In the genomic region with DNA sequence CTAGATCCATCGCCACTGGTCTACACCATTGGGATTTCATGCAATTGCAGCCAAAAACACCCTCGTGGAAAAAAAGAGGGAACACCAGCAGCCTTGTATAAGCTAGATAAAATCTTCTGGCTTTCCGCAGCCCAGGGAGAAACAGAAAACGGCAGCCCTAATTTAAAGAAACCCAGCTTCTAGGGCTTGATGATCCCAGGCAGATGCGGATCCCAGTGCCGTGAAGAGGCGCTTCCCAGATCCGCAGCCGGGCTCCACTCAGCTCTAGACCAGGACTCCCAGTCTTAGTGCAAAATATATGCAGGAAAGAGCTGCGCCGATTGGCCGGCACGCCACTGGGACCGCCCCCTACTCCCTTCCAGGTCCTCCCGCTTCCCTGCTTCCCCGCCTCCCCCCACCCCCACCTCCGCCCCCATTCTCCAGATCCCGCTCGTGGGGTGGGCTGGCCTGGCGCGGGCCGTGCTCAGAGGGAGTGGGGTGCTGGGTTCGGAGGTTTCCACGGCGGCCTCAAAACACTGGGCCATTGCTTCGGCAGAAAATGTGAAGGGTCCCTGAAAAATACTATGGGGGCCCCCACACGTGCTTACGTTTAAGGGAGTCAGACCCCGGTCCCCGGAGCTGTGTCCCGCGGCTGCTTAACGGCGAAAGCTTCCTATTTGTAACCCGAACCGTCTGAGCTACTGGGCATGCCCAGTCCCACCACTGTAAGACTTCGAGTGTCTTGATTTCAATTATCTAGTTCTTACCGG, we compare ENCODE assay signal across 8 cellular contexts.
DNase-seq lines count a peak whose midpoint lies in the region; ATAC-seq, FAIRE-seq and TF ChIP-seq lines count a peak whose summit lies in the region.

No MANE protein-coding gene starts in this region.

- H3T11ph ChIP-seq in H9 (ENCODE audit: low read length): no peak overlapping the region

- H3K27ac ChIP-seq in A673 (ENCODE audit: low read depth, low read length, poor library complexity, severe bottlenecking) (peak overlapping the region; percentile 92), H9 (ENCODE audit: insufficient read length, low read depth, low read length) (peak overlapping the region; percentile 75), keratinocyte (ENCODE audit: control insufficient read depth, insufficient read depth, low read length) (peak overlapping the region; percentile 95), small intestine (ENCODE audit: low read depth in 1 of 2, low read length in 1 of 2) (peak overlapping the region; percentile 97 to 98)

- H3K9me1 ChIP-seq in keratinocyte (ENCODE audit: control insufficient read depth, extremely low read depth, insufficient read depth, low read length): no peaks in the 10 kb centered on the region

- TF ChIP-seq CTCF in A673 (conservative IDR thresholded peaks at IDR 0.05; ENCODE audit: low read depth, low read length): no peak
- TF ChIP-seq CTCF in H9 (conservative IDR thresholded peaks at IDR 0.05): no peak
- no peak for TF ChIP-seq CTCF in keratinocyte (optimal IDR thresholded peaks at IDR 0.05 in 1 of 3, IDR thresholded peaks at IDR 0.05 in 1 of 3, conservative IDR thresholded peaks at IDR 0.05 in 1 of 3; ENCODE audit: extremely low read depth in 1 of 3, insufficient read depth in 2 of 3, low read length in 3 of 3)

- POLR2A ChIA-PET in A673 (lab: Charles Lee; ENCODE audit: low non-redundant PET): interaction anchor here (0.6 kb wide), 1 partner anchor 1489 kb away, joined by 10 read pairs; no protein-coding TSS in a partner anchor
- POLR2A ChIA-PET in activated CD4-positive, alpha-beta T cell treated with anti-CD3 and anti-CD28 coated beads for 36 hours (lab: Charles Lee): interaction anchor here (1.1 kb wide), 1 partner anchor 16 kb away, joined by 3 read pairs; no protein-coding TSS in a partner anchor

- no CpG with 5 or more reads among the region's 38 CpGs for WGBS in H9 (ENCODE audit: extremely low coverage, insufficient read length, low lambda C conversion rate)
- 0 to 1% (median 0%) methylated on average over 34 to 38 of the region's 38 CpGs for WGBS in small intestine, 3 donors

- H3K4me3 Mint-ChIP-seq in H9: peak overlapping the region; percentile 86 to 97
- peak overlapping the region; percentile 73 for H3K4me3 Mint-ChIP-seq in activated CD4-positive, alpha-beta T cell treated with anti-CD3 and anti-CD28 coated beads for 36 hours

- peaks cover 6% of the 10 kb centered on the region for H3K79me1 ChIP-seq in H9 (ENCODE audit: insufficient read depth, low read depth, low read length, poor library complexity, severe bottlenecking)

- peak overlapping the region; percentile 87 for H3K4me2 ChIP-seq in H9 (ENCODE audit: insufficient read depth, insufficient read length, low read length)
- peak overlapping the region; percentile 76 for H3K4me2 ChIP-seq in keratinocyte (ENCODE audit: control insufficient read depth, extremely low read depth, insufficient read depth, low read depth, low read length)

- peak overlapping the region; percentile 99 for H3K27ac Mint-ChIP-seq in H9
- H3K27ac Mint-ChIP-seq in activated CD4-positive, alpha-beta T cell treated with anti-CD3 and anti-CD28 coated beads for 36 hours: peak overlapping the region; percentile 45

- H3K56ac ChIP-seq in H9 (ENCODE audit: insufficient read length, low read depth, low read length): no peak overlapping the region

- H3K9me3 Mint-ChIP-seq in H9: no peaks in the 10 kb centered on the region
- H3K9me3 Mint-ChIP-seq in activated CD4-positive, alpha-beta T cell treated with anti-CD3 and anti-CD28 coated beads for 36 hours (ENCODE audit: low read depth): no peaks in the 10 kb centered on the region

- H3K18ac ChIP-seq in H9 (ENCODE audit: insufficient read length, low read depth, low read length): peak overlapping the region; percentile 91

- peak; percentile 70 for FAIRE-seq in keratinocyte (lab: Jason Lieb, UNC)
- no peak for FAIRE-seq in small intestine (lab: Jason Lieb, UNC)

- peaks cover 13% of the 10 kb centered on the region for H3K4me1 ChIP-seq in A673 (ENCODE audit: insufficient read depth, low read length, poor library complexity, severe bottlenecking)
- no peaks in the 10 kb centered on the region for H3K4me1 ChIP-seq in H9 (ENCODE audit: insufficient read depth, low read length)
- peaks cover 14% of the 10 kb centered on the region for H3K4me1 ChIP-seq in keratinocyte (ENCODE audit: control insufficient read depth, extremely low read depth, insufficient read depth, low read length)
- peaks cover 0 to 1% of the 10 kb centered on the region in 2 donors for H3K4me1 ChIP-seq in small intestine (ENCODE audit: control insufficient read depth in 2 of 2, insufficient read depth in 1 of 2, low read depth in 1 of 2, low read length in 1 of 2)

- CTCF ChIA-PET in A673 (lab: Charles Lee): interaction anchor here (0.6 to 1.8 kb wide), 6 partner anchors 105 to 529 kb away, joined by 3 to 7 read pairs (median 3); no protein-coding TSS in a partner anchor
- CTCF ChIA-PET in activated CD4-positive, alpha-beta T cell treated with anti-CD3 and anti-CD28 coated beads for 36 hours (lab: Charles Lee): interaction anchor here (0.6 to 6.0 kb wide), 26 partner anchors 8 to 537 kb away, joined by 3 to 48 read pairs (median 4); no protein-coding TSS in a partner anchor

- intact Hi-C loops in A673 (cut with micrococcal nuclease; ENCODE audit: unreplicated experiment): loop anchor here (1.0 to 5.0 kb wide), 6 partner anchors 104 to 528 kb away; no protein-coding TSS in a partner anchor
- intact Hi-C loops in activated CD4-positive, alpha-beta T cell treated with anti-CD3 and anti-CD28 coated beads for 36 hours (cut with DNase I, micrococcal nuclease): loop anchor here (1.0 to 5.0 kb wide), 3 partner anchors 194 to 528 kb away; no protein-coding TSS in a partner anchor

- no peaks in the 10 kb centered on the region; the same call in 1 of the 2 replicates for H3K27me3 Mint-ChIP-seq in H9 (ENCODE audit: low read depth)
- peaks cover 11% of the 10 kb centered on the region for H3K27me3 Mint-ChIP-seq in activated CD4-positive, alpha-beta T cell treated with anti-CD3 and anti-CD28 coated beads for 36 hours

- H3K9ac ChIP-seq in H9 (ENCODE audit: extremely low read depth, insufficient read length, low read length) (peak overlapping the region; percentile 97), keratinocyte (ENCODE audit: control insufficient read depth, extremely low read depth, insufficient read depth, low read length) (peak overlapping the region; percentile 97)

- H3K14ac ChIP-seq in H9 (ENCODE audit: insufficient read depth, low read length): peak overlapping the region; percentile 91; the same call in 1 of the 2 replicates

- H4K20me1 ChIP-seq in H9 (ENCODE audit: control insufficient read depth, insufficient read depth, insufficient read length) (no peaks in the 10 kb centered on the region), keratinocyte (ENCODE audit: control insufficient read depth, extremely low read depth, insufficient read depth, low read length) (peaks cover 2% of the 10 kb centered on the region)

- BruUV-seq in A673 (replicated peaks; lab: Mats Ljungman, UMichigan): TSS peak; percentile 17

- no peak overlapping the region for H3K23ac ChIP-seq in H9 (ENCODE audit: insufficient read length, low read depth, low read length)

- H2AK5ac ChIP-seq in H9 (ENCODE audit: insufficient read length, low read length): no peak overlapping the region

- DNase-seq in A673 (ENCODE audit: low spot score) (peak; percentile 95), H9 (peak; percentile 97), NCI-H345 treated with DMSO at 0.1 percent for 48 hours (lab: John Stamatoyannopoulos, UW; ENCODE audit: unreplicated experiment) (peak; percentile 70), cortex of kidney (lab: John Stamatoyannopoulos, UW) (peak; percentile 42), keratinocyte (ENCODE audit: low read depth, low spot score) (peak; percentile 60), small intestine (peak; percentile 94)
- DNase-seq in activated CD4-positive, alpha-beta T cell treated with anti-CD3 and anti-CD28 coated beads for 36 hours: peak; percentile 62

- H4K5ac ChIP-seq in H9 (ENCODE audit: insufficient read length, low read depth, low read length): no peak overlapping the region

- H4K91ac ChIP-seq in H9 (ENCODE audit: insufficient read length, low read depth, low read length): no peak overlapping the region

- no peak overlapping the region for H2BK12ac ChIP-seq in H9 (ENCODE audit: insufficient read length, low read depth, low read length)

- H4K8ac ChIP-seq in H9 (replicated peaks; ENCODE audit: insufficient read length, low read depth, low read length): no peak overlapping the region

- no peak overlapping the region for H2BK20ac ChIP-seq in H9 (ENCODE audit: low read depth, low read length, poor library complexity, severe bottlenecking)

- no peak overlapping the region for H2BK5ac ChIP-seq in H9 (ENCODE audit: insufficient read length, low read length)

- H3K79me2 ChIP-seq in H9 (ENCODE audit: insufficient read depth, low read length) (no peaks in the 10 kb centered on the region), keratinocyte (ENCODE audit: control insufficient read depth, insufficient read depth, low read length) (peaks cover 22% of the 10 kb centered on the region)

- ATAC-seq in activated CD4-positive, alpha-beta T cell treated with anti-CD3 and anti-CD28 coated beads for 36 hours: peak; percentile 57
- ATAC-seq in GM21619 (IDR thresholded peaks at IDR 0.05; ENCODE audit: unreplicated experiment): no peak

- H3K27me3 ChIP-seq in A673 (replicated peaks; ENCODE audit: insufficient read depth, low read depth, low read length, poor library complexity) (no peaks in the 10 kb centered on the region), H9 (ENCODE audit: insufficient read depth, low read length) (no peaks in the 10 kb centered on the region), keratinocyte (ENCODE audit: control insufficient read depth, extremely low read depth, insufficient read depth, low read length) (no peaks in the 10 kb centered on the region), small intestine (ENCODE audit: control insufficient read depth in 2 of 2, insufficient read depth in 2 of 2, low read length in 2 of 2) (no peaks in the 10 kb centered on the region)

- H3K4me1 Mint-ChIP-seq in H9: peaks cover 30 to 34% of the 10 kb centered on the region in 2 experiments
- H3K4me1 Mint-ChIP-seq in activated CD4-positive, alpha-beta T cell treated with anti-CD3 and anti-CD28 coated beads for 36 hours: peaks cover 18% of the 10 kb centered on the region

- peak overlapping the region; percentile 69 for H3K4me3 ChIP-seq in A673 (ENCODE audit: low read depth, low read length, poor library complexity, severe bottlenecking)
- peak overlapping the region; percentile 76 to 90 (median 80) for H3K4me3 ChIP-seq in keratinocyte (ENCODE audit: control insufficient read depth in 2 of 3, extremely low read depth in 1 of 3, insufficient read depth in 2 of 3, low read depth in 1 of 3, low read length in 3 of 3)
- peak overlapping the region; percentile 70 to 75 for H3K4me3 ChIP-seq in small intestine (ENCODE audit: low read depth in 1 of 2, low read length in 2 of 2)

- peaks cover 27 to 34% (median 27%) of the 10 kb centered on the region in 3 experiments; a peak in 6 of 7 replicates for H3K36me3 Mint-ChIP-seq in H9 (ENCODE audit: insufficient read depth in 1 of 3, low read depth in 3 of 3)
- peaks cover 2% of the 10 kb centered on the region for H3K36me3 Mint-ChIP-seq in activated CD4-positive, alpha-beta T cell treated with anti-CD3 and anti-CD28 coated beads for 36 hours (ENCODE audit: low read depth)

- H3K4ac ChIP-seq in H9 (ENCODE audit: low read depth, low read length): no peak overlapping the region; the same call in 1 of the 2 replicates

- H3K9me3 ChIP-seq in A673 (ENCODE audit: low read depth, low read length, poor library complexity, severe bottlenecking) (no peaks in the 10 kb centered on the region), H9 (ENCODE audit: control insufficient read depth, low read depth, low read length) (no peaks in the 10 kb centered on the region), keratinocyte (ENCODE audit: control insufficient read depth, low read depth, low read length) (no peaks in the 10 kb centered on the region), small intestine (ENCODE audit: control insufficient read depth, low read depth) (no peaks in the 10 kb centered on the region)

- peak overlapping the region; percentile 42 for H2BK120ac ChIP-seq in H9 (ENCODE audit: low read depth, low read length, poor library complexity, severe bottlenecking)

- no peak overlapping the region for H2AFZ ChIP-seq in H9 (ENCODE audit: low read length)
- no peak overlapping the region for H2AFZ ChIP-seq in keratinocyte (ENCODE audit: control insufficient read depth, low read length)

- H3K23me2 ChIP-seq in H9 (ENCODE audit: insufficient read length, low read depth, low read length, poor library complexity, severe bottlenecking): peaks cover 7% of the 10 kb centered on the region

- H3K36me3 ChIP-seq in A673 (ENCODE audit: insufficient read depth, low read length, poor library complexity, severe bottlenecking) (peaks cover 18% of the 10 kb centered on the region), keratinocyte (ENCODE audit: control insufficient read depth in 2 of 2, extremely low read depth in 1 of 2, insufficient read depth in 2 of 2, low read length in 2 of 2) (peaks cover 7 to 21% of the 10 kb centered on the region in 2 experiments), small intestine (ENCODE audit: control insufficient read depth in 2 of 2, insufficient read depth in 2 of 2, low read length in 2 of 2) (no peaks in the 10 kb centered on the region)

- dilution Hi-C loops in keratinocyte (cut with MboI; ENCODE audit: extremely low pct_ligation_motif_present, low sequenced_read_pairs): loop anchor here (25.0 kb wide), 1 partner anchor 399 kb away; no protein-coding TSS in a partner anchor

- no peak overlapping the region for H2BK15ac ChIP-seq in H9 (ENCODE audit: low read depth, low read length)

Comparison
In these comparisons a context has a peak if more than half of its experiments do, and no peak if none do; other contexts are left out.
1. DNase-seq: peak in every context shown above with its lines; median percentile 97 in H9; 95 in A673; 94 in small intestine; 70 in NCI-H345 treated with DMSO at 0.1 percent for 48 hours; 62 in activated CD4-positive, alpha-beta T cell treated with anti-CD3 and anti-CD28 coated beads for 36 hours; 60 in keratinocyte; 42 in cortex of kidney.